32 cellular contexts compared by ENCODE assay signal in the genomic region with DNA sequence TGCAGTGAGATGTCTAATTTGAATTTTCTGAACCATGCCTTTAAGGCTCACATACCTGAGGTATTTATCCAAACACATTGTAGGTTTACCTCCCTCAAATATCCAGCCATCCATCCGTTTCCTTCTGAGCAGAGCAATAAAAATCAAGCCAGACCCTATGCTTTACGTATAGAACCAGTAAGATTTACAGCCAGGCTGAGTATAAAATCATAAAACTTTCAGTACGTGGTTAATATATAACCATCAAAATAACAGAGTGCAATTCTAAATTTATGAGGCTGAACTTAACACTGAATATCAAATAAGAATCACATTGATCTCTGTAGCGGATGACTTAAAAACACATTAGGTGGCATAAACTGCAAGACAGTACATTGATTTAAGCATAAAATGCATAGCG.
"Had no signal": no experiment of that assay in that cellular context is flagged by ENCODE, and none has a peak within 500 bp of the region (broad histone marks: within the 10 kb centered on the region; RNA-seq: fewer than 3 reads in every experiment).

No MANE protein-coding gene starts in this region.

- DNase-seq: activated B cell treated with CpG ODN at 0.5 μM for 24 hours; activated CD4-positive, alpha-beta memory T cell treated with anti-CD3 and anti-CD28 coated beads for 36 hours; activated CD4-positive, alpha-beta T cell treated with anti-CD3 and anti-CD28 coated beads for 4 hours; activated CD4-positive, alpha-beta T cell treated with anti-CD3 and anti-CD28 coated beads, Interleukin-2, amount 50 U/mL, for 1 hour; activated CD4-positive, CD25-positive, alpha-beta regulatory T cell treated with anti-CD3 and anti-CD28 coated beads, Interleukin-2, amount 50 U/mL, for 72 hours; activated CD8-positive, alpha-beta memory T cell treated with anti-CD3 and anti-CD28 coated beads, Interleukin-2, amount 50 U/mL, for 4 hours; activated effector memory CD4-positive, alpha-beta T cell treated with Interleukin-2 at 50 U/mL for 16 hours; activated naive CD4-positive, alpha-beta T cell; activated naive CD4-positive, alpha-beta T cell treated with anti-CD3 and anti-CD28 coated beads, Interleukin-2, amount 50 U/mL, for 16 hours; activated naive CD8-positive, alpha-beta T cell treated with anti-CD3 and anti-CD28 coated beads for 36 hours; activated T-cell treated with anti-CD3 and anti-CD28 coated beads for 4 hours; activated T-cell treated with anti-CD3 and anti-CD28 coated beads, Interleukin-2, amount 50 U/mL, for 4 hours; amniotic stem cell; aorta; brain microvascular endothelial cell; central memory CD4-positive, alpha-beta T cell; Karpas-422; MG63; NCI-H1048; NCI-H1105 treated with DMSO at 0.1 percent for 48 hours; NCI-H1436; NCI-H1694 treated with DMSO at 0.1 percent for 48 hours; NCI-H2029; NCI-H226; NCI-H446 treated with DMSO at 0.1 percent for 48 hours; NCI-H524; PC-9; SIG-M5; T-cell; T-helper 17 cell had no signal

- H3K4me3 ChIP-seq: MG63, PC-9 had no signal

- H3K36me3 ChIP-seq: brain microvascular endothelial cell, MG63 had no signal

- H3K9me3 ChIP-seq: MG63 had no signal

- ATAC-seq: activated T-cell treated with anti-CD3 and anti-CD28 coated beads, Interleukin-2, amount 50 U/mL, for 4 hours; Right ventricle myocardium inferior; SK-N-SH treated with all-trans-retinoic acid at 6 μM for 48 hours; T-cell; T-helper 17 cell had no signal
